ENCODE assay signal across 8 cellular contexts in genomic region chr17:58172369-58173071, GRCh38. TPM values are rescaled to one million over a fixed set of nuclear protein-coding genes. Genes with fewer than 3 reads are reported as not detected.
DNase-seq lines count a peak whose midpoint lies in the region; ATAC-seq and TF ChIP-seq lines count a peak whose summit lies in the region.

No MANE protein-coding gene starts in this region.

- DNase-seq in activated gamma-delta T cell treated with Interleukin-2 at 50 U/mL for 16 hours (peak; percentile 49), activated gamma-delta T cell (lab: John Stamatoyannopoulos, UW) (no peak), NCI-H146 treated with DMSO at 0.1 percent for 48 hours (lab: John Stamatoyannopoulos, UW; ENCODE audit: unreplicated experiment) (peak; percentile 8), epithelial cell of proximal tubule (ENCODE audit: low read depth) (no peak)
- DNase-seq in activated CD4-positive, alpha-beta T cell treated with anti-CD3 and anti-CD28 coated beads for 4 hours, result peak; percentile 25 to 26
- peak in 2 of 3 donors; percentile 10 to 14 for DNase-seq in stimulated activated CD4-positive, alpha-beta T cell treated with anti-CD3 and anti-CD28 coated beads, TNF-alpha, amount 100 ng/mL, for 1 hour (ENCODE audit: low read depth in 3 of 3, low spot score in 1 of 3)

- H3K4me3 ChIP-seq in epithelial cell of proximal tubule (ENCODE audit: low read depth, low read length), result no peak overlapping the region

- TF ChIP-seq CTCF in epithelial cell of proximal tubule (conservative IDR thresholded peaks at IDR 0.05; ENCODE audit: low read depth, low read length), result peak; percentile 69

- ATAC-seq in GM21526 (IDR thresholded peaks at IDR 0.05; ENCODE audit: low FRiP score, unreplicated experiment), result no peak
- no peak for ATAC-seq in HG03175 (IDR thresholded peaks at IDR 0.05; ENCODE audit: unreplicated experiment)

RNA-seq across cellular contexts. Expression of gene OR4D2, which starts 5.7 kb away (rescaled TPM):
- not detected in 2 replicates for total RNA-seq in epithelial cell of proximal tubule

RNA-seq across cellular contexts. Expression of gene EPX, which starts 20.0 kb away (rescaled TPM):
- not detected in 2 replicates for total RNA-seq in epithelial cell of proximal tubule

RNA-seq across cellular contexts. Expression of gene OR4D1, which starts 24.3 kb away (rescaled TPM):
- total RNA-seq in epithelial cell of proximal tubule, result not detected in 2 replicates

RNA-seq across cellular contexts. Expression of gene MKS1, which starts 46.5 kb away (rescaled TPM):
- 10.9 and 16.1 TPM in 2 replicates for total RNA-seq in epithelial cell of proximal tubule

Comparison
In these comparisons a context has a peak if more than half of its experiments do, and no peak if none do; other contexts are left out.
1. DNase-seq: peak in activated gamma-delta T cell treated with Interleukin-2 at 50 U/mL for 16 hours (single experiment), NCI-H146 treated with DMSO at 0.1 percent for 48 hours (single experiment), activated CD4-positive, alpha-beta T cell treated with anti-CD3 and anti-CD28 coated beads for 4 hours (2 of 2) and stimulated activated CD4-positive, alpha-beta T cell treated with anti-CD3 and anti-CD28 coated beads, TNF-alpha, amount 100 ng/mL, for 1 hour (2 of 3); none in activated gamma-delta T cell (single experiment) and epithelial cell of proximal tubule (single experiment).